ENCODE assay signal across 1 cellular context in the genomic region with DNA sequence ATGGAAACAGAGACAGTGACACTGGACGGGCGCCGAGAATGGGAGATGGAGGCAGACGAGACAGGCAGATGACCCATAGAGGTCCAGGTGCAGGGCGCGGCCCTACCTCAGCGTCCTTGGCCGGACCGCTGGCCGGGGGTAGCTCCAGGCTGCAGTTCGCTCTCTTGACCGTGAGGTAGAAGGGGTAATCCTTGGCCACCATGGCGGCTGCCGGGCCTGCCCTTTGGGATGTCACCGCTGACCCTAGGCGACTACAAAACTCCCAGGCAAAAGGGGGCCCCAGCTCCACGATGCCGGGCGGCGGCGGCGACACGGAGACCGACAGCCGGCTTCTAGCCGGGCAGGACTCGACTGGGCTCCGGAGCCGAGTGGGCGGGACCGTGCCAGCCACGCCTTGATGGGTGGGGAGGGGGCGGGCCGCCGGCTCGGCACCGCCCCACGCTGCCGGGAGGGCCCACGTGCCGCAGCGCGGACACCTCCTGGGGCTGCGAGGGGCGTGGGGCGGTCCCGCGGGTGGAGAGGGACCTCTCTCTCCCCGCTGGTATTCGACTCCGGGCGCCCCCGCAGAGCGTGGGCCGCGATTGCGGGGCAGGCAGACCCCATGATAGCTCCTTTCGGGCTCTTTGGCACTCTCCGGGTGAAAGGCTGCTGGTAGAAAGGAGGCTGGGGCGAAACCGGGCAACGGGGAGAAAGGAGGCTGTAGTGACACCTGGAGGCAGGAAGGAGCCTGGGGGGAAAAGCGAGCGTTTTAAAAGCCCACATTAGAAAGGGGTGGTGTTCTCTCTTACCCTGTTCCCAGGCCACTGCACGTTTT.
TF ChIP-seq lines count a peak whose summit lies in the region.

A gene with protein sequence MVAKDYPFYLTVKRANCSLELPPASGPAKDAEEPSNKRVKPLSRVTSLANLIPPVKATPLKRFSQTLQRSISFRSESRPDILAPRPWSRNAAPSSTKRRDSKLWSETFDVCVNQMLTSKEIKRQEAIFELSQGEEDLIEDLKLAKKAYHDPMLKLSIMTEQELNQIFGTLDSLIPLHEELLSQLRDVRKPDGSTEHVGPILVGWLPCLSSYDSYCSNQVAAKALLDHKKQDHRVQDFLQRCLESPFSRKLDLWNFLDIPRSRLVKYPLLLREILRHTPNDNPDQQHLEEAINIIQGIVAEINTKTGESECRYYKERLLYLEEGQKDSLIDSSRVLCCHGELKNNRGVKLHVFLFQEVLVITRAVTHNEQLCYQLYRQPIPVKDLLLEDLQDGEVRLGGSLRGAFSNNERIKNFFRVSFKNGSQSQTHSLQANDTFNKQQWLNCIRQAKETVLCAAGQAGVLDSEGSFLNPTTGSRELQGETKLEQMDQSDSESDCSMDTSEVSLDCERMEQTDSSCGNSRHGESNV (minus strand): TSS at position 353 of the 814 bp plus-strand sequence. CDS start 151 bp downstream, at position 202.

TF ChIP-seq in GM12878, 131 proteins besides CTCF, POLR2A, EP300 and RAD21 (continued from another document and continues in another):
- no peak for TF ChIP-seq HDAC6 (IDR thresholded peaks at IDR 0.05; ENCODE audit: unreplicated experiment)
- TF ChIP-seq, protein P1, sequence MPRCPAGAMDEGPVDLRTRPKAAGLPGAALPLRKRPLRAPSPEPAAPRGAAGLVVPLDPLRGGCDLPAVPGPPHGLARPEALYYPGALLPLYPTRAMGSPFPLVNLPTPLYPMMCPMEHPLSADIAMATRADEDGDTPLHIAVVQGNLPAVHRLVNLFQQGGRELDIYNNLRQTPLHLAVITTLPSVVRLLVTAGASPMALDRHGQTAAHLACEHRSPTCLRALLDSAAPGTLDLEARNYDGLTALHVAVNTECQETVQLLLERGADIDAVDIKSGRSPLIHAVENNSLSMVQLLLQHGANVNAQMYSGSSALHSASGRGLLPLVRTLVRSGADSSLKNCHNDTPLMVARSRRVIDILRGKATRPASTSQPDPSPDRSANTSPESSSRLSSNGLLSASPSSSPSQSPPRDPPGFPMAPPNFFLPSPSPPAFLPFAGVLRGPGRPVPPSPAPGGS (IDR thresholded peaks at IDR 0.05; ENCODE audit: borderline replicate concordance, insufficient read depth, low read depth, low read length, poor library complexity, severe bottlenecking) = no peak
- TF ChIP-seq EGR1 (IDR thresholded peaks at IDR 0.05; ENCODE audit: borderline replicate concordance in 1 of 2, low read depth in 2 of 2, low read length in 2 of 2) = peak in 1 of 2 experiments; percentile 47; a peak in 2 of 3 replicates
- no peak for TF ChIP-seq POLR2AphosphoS2 (IDR thresholded peaks at IDR 0.05; ENCODE audit: low read depth, low read length)
- no peak for TF ChIP-seq HDAC2 (IDR thresholded peaks at IDR 0.05)
- TF ChIP-seq, protein P2, sequence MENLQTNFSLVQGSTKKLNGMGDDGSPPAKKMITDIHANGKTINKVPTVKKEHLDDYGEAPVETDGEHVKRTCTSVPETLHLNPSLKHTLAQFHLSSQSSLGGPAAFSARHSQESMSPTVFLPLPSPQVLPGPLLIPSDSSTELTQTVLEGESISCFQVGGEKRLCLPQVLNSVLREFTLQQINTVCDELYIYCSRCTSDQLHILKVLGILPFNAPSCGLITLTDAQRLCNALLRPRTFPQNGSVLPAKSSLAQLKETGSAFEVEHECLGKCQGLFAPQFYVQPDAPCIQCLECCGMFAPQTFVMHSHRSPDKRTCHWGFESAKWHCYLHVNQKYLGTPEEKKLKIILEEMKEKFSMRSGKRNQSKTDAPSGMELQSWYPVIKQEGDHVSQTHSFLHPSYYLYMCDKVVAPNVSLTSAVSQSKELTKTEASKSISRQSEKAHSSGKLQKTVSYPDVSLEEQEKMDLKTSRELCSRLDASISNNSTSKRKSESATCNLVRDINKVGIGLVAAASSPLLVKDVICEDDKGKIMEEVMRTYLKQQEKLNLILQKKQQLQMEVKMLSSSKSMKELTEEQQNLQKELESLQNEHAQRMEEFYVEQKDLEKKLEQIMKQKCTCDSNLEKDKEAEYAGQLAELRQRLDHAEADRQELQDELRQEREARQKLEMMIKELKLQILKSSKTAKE (IDR thresholded peaks at IDR 0.05; ENCODE audit: low read depth, poor library complexity, severe bottlenecking) = no peak
- TF ChIP-seq, protein P3, sequence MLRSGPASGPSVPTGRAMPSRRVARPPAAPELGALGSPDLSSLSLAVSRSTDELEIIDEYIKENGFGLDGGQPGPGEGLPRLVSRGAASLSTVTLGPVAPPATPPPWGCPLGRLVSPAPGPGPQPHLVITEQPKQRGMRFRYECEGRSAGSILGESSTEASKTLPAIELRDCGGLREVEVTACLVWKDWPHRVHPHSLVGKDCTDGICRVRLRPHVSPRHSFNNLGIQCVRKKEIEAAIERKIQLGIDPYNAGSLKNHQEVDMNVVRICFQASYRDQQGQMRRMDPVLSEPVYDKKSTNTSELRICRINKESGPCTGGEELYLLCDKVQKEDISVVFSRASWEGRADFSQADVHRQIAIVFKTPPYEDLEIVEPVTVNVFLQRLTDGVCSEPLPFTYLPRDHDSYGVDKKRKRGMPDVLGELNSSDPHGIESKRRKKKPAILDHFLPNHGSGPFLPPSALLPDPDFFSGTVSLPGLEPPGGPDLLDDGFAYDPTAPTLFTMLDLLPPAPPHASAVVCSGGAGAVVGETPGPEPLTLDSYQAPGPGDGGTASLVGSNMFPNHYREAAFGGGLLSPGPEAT (IDR thresholded peaks at IDR 0.05; ENCODE audit: low read depth) = peak; percentile 71
- TF ChIP-seq, protein P4, sequence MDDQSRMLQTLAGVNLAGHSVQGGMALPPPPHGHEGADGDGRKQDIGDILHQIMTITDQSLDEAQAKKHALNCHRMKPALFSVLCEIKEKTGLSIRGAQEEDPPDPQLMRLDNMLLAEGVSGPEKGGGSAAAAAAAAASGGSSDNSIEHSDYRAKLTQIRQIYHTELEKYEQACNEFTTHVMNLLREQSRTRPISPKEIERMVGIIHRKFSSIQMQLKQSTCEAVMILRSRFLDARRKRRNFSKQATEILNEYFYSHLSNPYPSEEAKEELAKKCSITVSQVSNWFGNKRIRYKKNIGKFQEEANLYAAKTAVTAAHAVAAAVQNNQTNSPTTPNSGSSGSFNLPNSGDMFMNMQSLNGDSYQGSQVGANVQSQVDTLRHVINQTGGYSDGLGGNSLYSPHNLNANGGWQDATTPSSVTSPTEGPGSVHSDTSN (IDR thresholded peaks at IDR 0.05; ENCODE audit: insufficient replicate concordance, low read depth, low read length) = no peak
- TF ChIP-seq, protein P5, sequence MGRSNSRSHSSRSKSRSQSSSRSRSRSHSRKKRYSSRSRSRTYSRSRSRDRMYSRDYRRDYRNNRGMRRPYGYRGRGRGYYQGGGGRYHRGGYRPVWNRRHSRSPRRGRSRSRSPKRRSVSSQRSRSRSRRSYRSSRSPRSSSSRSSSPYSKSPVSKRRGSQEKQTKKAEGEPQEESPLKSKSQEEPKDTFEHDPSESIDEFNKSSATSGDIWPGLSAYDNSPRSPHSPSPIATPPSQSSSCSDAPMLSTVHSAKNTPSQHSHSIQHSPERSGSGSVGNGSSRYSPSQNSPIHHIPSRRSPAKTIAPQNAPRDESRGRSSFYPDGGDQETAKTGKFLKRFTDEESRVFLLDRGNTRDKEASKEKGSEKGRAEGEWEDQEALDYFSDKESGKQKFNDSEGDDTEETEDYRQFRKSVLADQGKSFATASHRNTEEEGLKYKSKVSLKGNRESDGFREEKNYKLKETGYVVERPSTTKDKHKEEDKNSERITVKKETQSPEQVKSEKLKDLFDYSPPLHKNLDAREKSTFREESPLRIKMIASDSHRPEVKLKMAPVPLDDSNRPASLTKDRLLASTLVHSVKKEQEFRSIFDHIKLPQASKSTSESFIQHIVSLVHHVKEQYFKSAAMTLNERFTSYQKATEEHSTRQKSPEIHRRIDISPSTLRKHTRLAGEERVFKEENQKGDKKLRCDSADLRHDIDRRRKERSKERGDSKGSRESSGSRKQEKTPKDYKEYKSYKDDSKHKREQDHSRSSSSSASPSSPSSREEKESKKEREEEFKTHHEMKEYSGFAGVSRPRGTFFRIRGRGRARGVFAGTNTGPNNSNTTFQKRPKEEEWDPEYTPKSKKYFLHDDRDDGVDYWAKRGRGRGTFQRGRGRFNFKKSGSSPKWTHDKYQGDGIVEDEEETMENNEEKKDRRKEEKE (IDR thresholded peaks at IDR 0.05) = no peak
- no peak for TF ChIP-seq GABPA (IDR thresholded peaks at IDR 0.05; ENCODE audit: low read depth)
- TF ChIP-seq NBN (IDR thresholded peaks at IDR 0.05) = peak; percentile 58
- no peak for TF ChIP-seq MEF2A (IDR thresholded peaks at IDR 0.05; ENCODE audit: insufficient read depth, low read depth, low read length)
- peak; percentile 71; the same call in 1 of the 2 replicates for TF ChIP-seq LARP7 (IDR thresholded peaks at IDR 0.05)
- peak; percentile 92 for TF ChIP-seq GATAD2B (conservative IDR thresholded peaks at IDR 0.05; ENCODE audit: low read depth)
- TF ChIP-seq IRF4 (IDR thresholded peaks at IDR 0.05; ENCODE audit: low read depth, low read length) = no peak
- no peak for TF ChIP-seq SMAD1 (IDR thresholded peaks at IDR 0.05; ENCODE audit: low read depth, partially characterized antibody)
- TF ChIP-seq WRNIP1 (IDR thresholded peaks at IDR 0.05; ENCODE audit: borderline replicate concordance, low read depth, low read length) = no peak
- 0 out of 2 replicates have a peak, but pooled peaks have one; percentile 54 for TF ChIP-seq SMAD5 (IDR thresholded peaks at IDR 0.05; ENCODE audit: low read depth)
- TF ChIP-seq EED (IDR thresholded peaks at IDR 0.05; ENCODE audit: low read depth) = peak; percentile 43; the same call in 1 of the 2 replicates
- TF ChIP-seq YY1 (IDR thresholded peaks at IDR 0.05; ENCODE audit: low read depth, low read length) = 0 out of 2 replicates have a peak, but pooled peaks have one; percentile 40
- peak; percentile 55; the same call in 1 of the 2 replicates for TF ChIP-seq RAD51 (IDR thresholded peaks at IDR 0.05)
- TF ChIP-seq, protein P6, sequence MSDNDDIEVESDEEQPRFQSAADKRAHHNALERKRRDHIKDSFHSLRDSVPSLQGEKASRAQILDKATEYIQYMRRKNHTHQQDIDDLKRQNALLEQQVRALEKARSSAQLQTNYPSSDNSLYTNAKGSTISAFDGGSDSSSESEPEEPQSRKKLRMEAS (IDR thresholded peaks at IDR 0.05; ENCODE audit: low read depth, low read length) = peak; percentile 92
- TF ChIP-seq, protein P7, sequence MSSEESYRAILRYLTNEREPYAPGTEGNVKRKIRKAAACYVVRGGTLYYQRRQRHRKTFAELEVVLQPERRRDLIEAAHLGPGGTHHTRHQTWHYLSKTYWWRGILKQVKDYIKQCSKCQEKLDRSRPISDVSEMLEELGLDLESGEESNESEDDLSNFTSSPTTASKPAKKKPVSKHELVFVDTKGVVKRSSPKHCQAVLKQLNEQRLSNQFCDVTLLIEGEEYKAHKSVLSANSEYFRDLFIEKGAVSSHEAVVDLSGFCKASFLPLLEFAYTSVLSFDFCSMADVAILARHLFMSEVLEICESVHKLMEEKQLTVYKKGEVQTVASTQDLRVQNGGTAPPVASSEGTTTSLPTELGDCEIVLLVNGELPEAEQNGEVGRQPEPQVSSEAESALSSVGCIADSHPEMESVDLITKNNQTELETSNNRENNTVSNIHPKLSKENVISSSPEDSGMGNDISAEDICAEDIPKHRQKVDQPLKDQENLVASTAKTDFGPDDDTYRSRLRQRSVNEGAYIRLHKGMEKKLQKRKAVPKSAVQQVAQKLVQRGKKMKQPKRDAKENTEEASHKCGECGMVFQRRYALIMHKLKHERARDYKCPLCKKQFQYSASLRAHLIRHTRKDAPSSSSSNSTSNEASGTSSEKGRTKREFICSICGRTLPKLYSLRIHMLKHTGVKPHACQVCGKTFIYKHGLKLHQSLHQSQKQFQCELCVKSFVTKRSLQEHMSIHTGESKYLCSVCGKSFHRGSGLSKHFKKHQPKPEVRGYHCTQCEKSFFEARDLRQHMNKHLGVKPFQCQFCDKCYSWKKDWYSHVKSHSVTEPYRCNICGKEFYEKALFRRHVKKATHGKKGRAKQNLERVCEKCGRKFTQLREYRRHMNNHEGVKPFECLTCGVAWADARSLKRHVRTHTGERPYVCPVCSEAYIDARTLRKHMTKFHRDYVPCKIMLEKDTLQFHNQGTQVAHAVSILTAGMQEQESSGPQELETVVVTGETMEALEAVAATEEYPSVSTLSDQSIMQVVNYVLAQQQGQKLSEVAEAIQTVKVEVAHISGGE (CRISPR knock-in tag; IDR thresholded peaks at IDR 0.05) = no peak
- no peak for TF ChIP-seq MTA3 (IDR thresholded peaks at IDR 0.05; ENCODE audit: borderline replicate concordance, low read length)
- no peak for TF ChIP-seq ZNF384 (IDR thresholded peaks at IDR 0.05; ENCODE audit: borderline replicate concordance, low read depth, low read length)
- TF ChIP-seq ETV6 (conservative IDR thresholded peaks at IDR 0.05 in 1 of 2, IDR thresholded peaks at IDR 0.05 in 1 of 2; ENCODE audit: borderline replicate concordance in 1 of 2, low read depth in 1 of 2) = no peak
- no peak for TF ChIP-seq TCF3 (IDR thresholded peaks at IDR 0.05; ENCODE audit: borderline replicate concordance, insufficient read depth, low read depth, low read length)
- peak; percentile 91 for TF ChIP-seq MXI1 (IDR thresholded peaks at IDR 0.05; ENCODE audit: low read depth, low read length)
- TF ChIP-seq ZSCAN29 (IDR thresholded peaks at IDR 0.05) = no peak
- peak; percentile 82 to 97; a peak in 3 of 4 replicates for TF ChIP-seq BHLHE40 (IDR thresholded peaks at IDR 0.05; ENCODE audit: borderline replicate concordance in 1 of 2, low read depth in 2 of 2, low read length in 1 of 2)
- TF ChIP-seq BCL11A (IDR thresholded peaks at IDR 0.05; ENCODE audit: low read depth, low read length) = no peak
- TF ChIP-seq TCF7 (IDR thresholded peaks at IDR 0.05; ENCODE audit: borderline replicate concordance) = no peak
- no peak for TF ChIP-seq TARDBP (IDR thresholded peaks at IDR 0.05; ENCODE audit: borderline replicate concordance)
- no peak for TF ChIP-seq ATF7 (IDR thresholded peaks at IDR 0.05; ENCODE audit: low read depth)
- TF ChIP-seq SIN3A (IDR thresholded peaks at IDR 0.05; ENCODE audit: low read depth, low read length) = 0 out of 2 replicates have a peak, but pooled peaks have one; percentile 61
- no peak for TF ChIP-seq FOXK2 (IDR thresholded peaks at IDR 0.05)
- TF ChIP-seq, protein P8, sequence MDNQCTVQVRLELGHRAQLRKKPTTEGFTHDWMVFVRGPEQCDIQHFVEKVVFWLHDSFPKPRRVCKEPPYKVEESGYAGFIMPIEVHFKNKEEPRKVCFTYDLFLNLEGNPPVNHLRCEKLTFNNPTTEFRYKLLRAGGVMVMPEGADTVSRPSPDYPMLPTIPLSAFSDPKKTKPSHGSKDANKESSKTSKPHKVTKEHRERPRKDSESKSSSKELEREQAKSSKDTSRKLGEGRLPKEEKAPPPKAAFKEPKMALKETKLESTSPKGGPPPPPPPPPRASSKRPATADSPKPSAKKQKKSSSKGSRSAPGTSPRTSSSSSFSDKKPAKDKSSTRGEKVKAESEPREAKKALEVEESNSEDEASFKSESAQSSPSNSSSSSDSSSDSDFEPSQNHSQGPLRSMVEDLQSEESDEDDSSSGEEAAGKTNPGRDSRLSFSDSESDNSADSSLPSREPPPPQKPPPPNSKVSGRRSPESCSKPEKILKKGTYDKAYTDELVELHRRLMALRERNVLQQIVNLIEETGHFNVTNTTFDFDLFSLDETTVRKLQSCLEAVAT (IDR thresholded peaks at IDR 0.05) = peak; percentile 11; the same call in 1 of the 2 replicates
- 0 out of 2 replicates have a peak, but pooled peaks have one; percentile 46 for TF ChIP-seq ASH2L (IDR thresholded peaks at IDR 0.05; ENCODE audit: borderline replicate concordance, low read depth)
- TF ChIP-seq RB1 (IDR thresholded peaks at IDR 0.05; ENCODE audit: borderline replicate concordance) = peak; percentile 83; the same call in 1 of the 2 replicates
- no peak for TF ChIP-seq SRF (IDR thresholded peaks at IDR 0.05; ENCODE audit: low read depth in 2 of 2, low read length in 2 of 2)
- TF ChIP-seq SP1 (IDR thresholded peaks at IDR 0.05; ENCODE audit: low read depth, low read length) = peak; percentile 52
- no peak for TF ChIP-seq ZNF274 (IDR thresholded peaks at IDR 0.05; ENCODE audit: insufficient read depth, insufficient read length)
- no peak for TF ChIP-seq ESRRA (IDR thresholded peaks at IDR 0.05; ENCODE audit: low read length)
- no peak for TF ChIP-seq RCOR1 (conservative IDR thresholded peaks at IDR 0.05; ENCODE audit: low read depth, low read length)
- no peak for TF ChIP-seq TBL1XR1 (IDR thresholded peaks at IDR 0.05; ENCODE audit: low read depth, low read length)
